In the genomic region with DNA sequence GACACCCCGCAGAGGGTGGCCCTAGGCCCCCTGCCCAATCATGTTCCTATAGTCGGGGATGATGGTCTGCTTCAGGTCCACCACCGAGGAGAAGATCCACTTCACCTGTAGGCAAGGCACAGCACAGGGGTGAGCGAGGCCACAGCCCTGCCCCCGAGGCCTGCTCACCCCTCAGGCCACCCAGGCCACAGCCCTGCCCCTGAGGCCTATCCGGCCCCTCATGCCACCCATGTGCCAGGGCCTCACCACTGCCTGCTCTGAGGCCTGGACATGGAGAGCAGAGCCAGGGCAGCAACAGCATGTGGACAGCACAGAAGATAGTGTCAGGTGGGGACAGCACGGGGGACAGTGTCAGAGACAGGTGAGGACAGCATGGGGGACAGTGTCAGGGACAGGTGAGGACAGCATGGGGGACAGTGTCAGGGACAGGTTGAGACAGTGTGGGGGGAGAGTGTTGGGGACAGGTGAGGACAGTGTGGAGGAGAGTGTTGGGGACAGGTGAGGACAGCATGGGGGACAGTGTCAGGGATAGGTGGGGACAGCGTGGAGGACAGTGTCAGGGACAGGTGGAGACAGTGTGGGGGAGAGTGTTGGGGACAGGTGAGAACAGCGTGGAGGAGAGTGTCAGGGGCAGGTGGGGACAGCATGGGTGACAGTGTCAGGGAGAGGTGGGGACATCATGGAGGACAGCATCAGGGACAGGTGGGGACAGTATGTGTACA, we compare ENCODE assay signal across 26 cellular contexts.
DNase-seq lines count a peak whose midpoint lies in the region; ATAC-seq, FAIRE-seq and TF ChIP-seq lines count a peak whose summit lies in the region.
"Had no signal": no experiment of that assay in that cellular context is flagged by ENCODE, and none has a peak within 500 bp of the region (broad histone marks: within the 10 kb centered on the region; RNA-seq: fewer than 3 reads in every experiment).

No MANE protein-coding gene starts in this region.

- intact Hi-C loops in kidney (cut with DNase I) = no loop called here

- H4K20me1 ChIP-seq in osteoblast (ENCODE audit: insufficient read depth, low read length) = no peaks in the 10 kb centered on the region
- H4K20me1 ChIP-seq: BLaER1 had no signal

- H3K9me3 ChIP-seq in kidney (ENCODE audit: control insufficient read depth in 1 of 2, low read length in 2 of 2) = no peaks in the 10 kb centered on the region
- H3K9me3 ChIP-seq in osteoblast (ENCODE audit: low read depth, low read length) = no peaks in the 10 kb centered on the region
- H3K9me3 ChIP-seq: BLaER1, MG63, Peyer's patch had no signal

- no peak for ATAC-seq in GM21825 (IDR thresholded peaks at IDR 0.05; ENCODE audit: unreplicated experiment)
- ATAC-seq: CD8-positive, alpha-beta T cell; GM12878; GM23338; HCT116 had no signal

- no peaks in the 10 kb centered on the region for H3K79me2 ChIP-seq in osteoblast (ENCODE audit: insufficient read depth, low read length)

- H3K36me3 ChIP-seq in kidney (ENCODE audit: control insufficient read depth in 1 of 2, insufficient read depth in 2 of 2, low read length in 2 of 2) (no peaks in the 10 kb centered on the region), osteoblast (ENCODE audit: insufficient read depth, low read length) (no peaks in the 10 kb centered on the region)
- H3K36me3 ChIP-seq: BLaER1, MG63, Peyer's patch had no signal

- no peak overlapping the region for H2AFZ ChIP-seq in osteoblast (ENCODE audit: low read length)
- H2AFZ ChIP-seq: GM23338 had no signal

- no peak overlapping the region for H3K4me3 ChIP-seq in kidney (ENCODE audit: low read length in 2 of 2)
- H3K4me3 ChIP-seq in osteoblast (ENCODE audit: insufficient read depth, low read length) = no peak overlapping the region
- H3K4me3 ChIP-seq: BLaER1, GM12878, GM23338, MG63, Peyer's patch had no signal

- no peak for TF ChIP-seq POLR2A in H54 (IDR thresholded peaks at IDR 0.05; ENCODE audit: low read depth, low read length)

- H3K4me1 ChIP-seq in kidney (ENCODE audit: control insufficient read depth in 1 of 2, insufficient read depth in 1 of 2, low read depth in 1 of 2, low read length in 2 of 2) = no peaks in the 10 kb centered on the region
- no peaks in the 10 kb centered on the region for H3K4me1 ChIP-seq in osteoblast (ENCODE audit: insufficient read depth, low read length)
- H3K4me1 ChIP-seq: BLaER1, Peyer's patch had no signal

- H3K27me3 ChIP-seq in osteoblast (ENCODE audit: insufficient read depth, low read length) = no peaks in the 10 kb centered on the region
- H3K27me3 ChIP-seq: BLaER1, MG63, Peyer's patch had no signal

- DNase-seq in activated effector memory CD4-positive, alpha-beta T cell treated with anti-CD3 and anti-CD28 coated beads, Interleukin-2, amount 50 U/mL, for 16 hours = peak; percentile 48
- no peak for DNase-seq in activated effector memory CD4-positive, alpha-beta T cell treated with Interleukin-2 at 50 U/mL for 16 hours
- DNase-seq in kidney (peak; percentile 45), osteoblast (ENCODE audit: insufficient read length, low spot score, missing footprints) (peak; percentile 41), H54 (ENCODE audit: insufficient read length, low spot score) (no peak), NCI-H69 (lab: John Stamatoyannopoulos, UW) (no peak)
- DNase-seq: Calu3; CD8-positive, alpha-beta T cell; DMS53; EL; Kasumi-1; MG63; NCI-H1048; NCI-H1436 treated with DMSO at 0.1 percent for 48 hours; NCI-H2029 treated with DMSO at 0.1 percent for 48 hours; NCI-H2171; NCI-H526 had no signal

- FAIRE-seq in kidney (lab: Jason Lieb, UNC) = no peak
- FAIRE-seq in H54 (lab: Jason Lieb, UNC) = no peak
- FAIRE-seq: A204.1, GM12878, GM19239, HTR-8/SVneo had no signal

- no peak overlapping the region for H3K9ac ChIP-seq in kidney (ENCODE audit: low read length in 2 of 2)
- H3K9ac ChIP-seq: BLaER1 had no signal

- H3K4me2 ChIP-seq in osteoblast (ENCODE audit: insufficient read depth, low read length) = no peak overlapping the region
- H3K4me2 ChIP-seq: BLaER1, GM23338 had no signal

- H3K27ac ChIP-seq in kidney (ENCODE audit: low read depth in 2 of 2, low read length in 2 of 2) (no peak overlapping the region), osteoblast (ENCODE audit: low read depth, low read length) (no peak overlapping the region)
- H3K27ac ChIP-seq: BLaER1, Peyer's patch had no signal

- TF ChIP-seq CTCF in kidney (IDR thresholded peaks at IDR 0.05; ENCODE audit: borderline replicate concordance, extremely low read depth, insufficient read depth) (no peak), osteoblast (IDR thresholded peaks at IDR 0.05; ENCODE audit: extremely low read depth, low read depth, low read length) (no peak)

Comparison
In these comparisons a context has a peak if more than half of its experiments do, and no peak if none do; other contexts are left out.
1. DNase-seq: peak in activated effector memory CD4-positive, alpha-beta T cell treated with anti-CD3 and anti-CD28 coated beads, Interleukin-2, amount 50 U/mL, for 16 hours (single experiment), kidney (single experiment) and osteoblast (single experiment); none in activated effector memory CD4-positive, alpha-beta T cell treated with Interleukin-2 at 50 U/mL for 16 hours (single experiment), H54 (single experiment) and NCI-H69 (single experiment).